37 cellular contexts compared by ENCODE assay signal in genomic region chr21:37535130-37535529, GRCh38.
"Had no signal": no experiment of that assay in that cellular context is flagged by ENCODE, and none has a peak within 500 bp of the region (broad histone marks: within the 10 kb centered on the region; RNA-seq: fewer than 3 reads in every experiment).

No MANE protein-coding gene starts in this region.

- ATAC-seq: activated CD8-positive, alpha-beta T cell treated with anti-CD3 and anti-CD28 coated beads for 36 hours; activated naive CD4-positive, alpha-beta T cell treated with anti-CD3 and anti-CD28 coated beads, Interleukin-2, amount 50 U/mL, for 72 hours; activated T-cell treated with anti-CD3 and anti-CD28 coated beads, Interleukin-2, amount 50 U/mL, for 4 hours; activated T-cell treated with anti-CD3 and anti-CD28 coated beads, Interleukin-2, amount 50 U/mL, for 72 hours; activated T-helper 17 cell treated with anti-CD3 and anti-CD28 coated beads, Interleukin-2, amount 50 U/mL, for 72 hours had no signal

- H3K4me3 ChIP-seq: adrenal gland, cardiac muscle cell had no signal

- H3K9me3 Mint-ChIP-seq: activated CD8-positive, alpha-beta T cell treated with anti-CD3 and anti-CD28 coated beads for 36 hours had no signal

- H3K9me3 ChIP-seq: adrenal gland had no signal

- H3K4me3 Mint-ChIP-seq: activated B cell treated with CpG ODN at 0.5 μM for 24 hours; activated CD4-positive, alpha-beta memory T cell treated with anti-CD3 and anti-CD28 coated beads for 36 hours; activated CD4-positive, alpha-beta T cell treated with anti-CD3 and anti-CD28 coated beads, Interleukin-2, amount 10 ng/mL, durations not matched to agents 24 days and 14 days; activated CD8-positive, alpha-beta T cell treated with anti-CD3 and anti-CD28 coated beads for 36 hours; activated naive CD4-positive, alpha-beta T cell treated with anti-CD3 and anti-CD28 coated beads for 36 hours; activated naive CD8-positive, alpha-beta T cell treated with anti-CD3 and anti-CD28 coated beads for 36 hours; activated T-cell treated with anti-CD3 and anti-CD28 coated beads, Interleukin-2, amount 50 U/mL, for 4 hours; activated T-cell treated with anti-CD3 and anti-CD28 coated beads, Interleukin-2, amount 50 U/mL, for 72 hours; activated T-helper 1 cell treated with anti-CD3 and anti-CD28 coated beads, Interleukin-12 subunit alpha, Interleukin-12 subunit beta, Interleukin-2, Interleukin-4 antibody, amounts not matched to agents 30 ng/mL and 10 ng/mL and 1 ng/mL, durations not matched to agents 14 hours and 24 hours and 36 hours; activated T-helper 17 cell treated with anti-CD3 and anti-CD28 coated beads, Interleukin-2, amount 50 U/mL, for 72 hours; brain; central memory CD8-positive, alpha-beta T cell; T-helper 1 cell treated with Interleukin-12 subunit alpha and Interleukin-12 subunit beta and Interleukin-4 antibody, amounts not matched to agents 30 μg/mL and 1 μg/mL, for 36 hours; T-helper 2 cell treated with Interferon-gamma antibody and Interleukin-4, amounts not matched to agents 5 μg/mL and 100 μg/mL, for 36 hours had no signal

- H3K27me3 ChIP-seq: adrenal gland, cardiac muscle cell had no signal

- DNase-seq: activated B cell treated with CpG ODN at 0.5 μM for 24 hours; activated CD4-positive, alpha-beta memory T cell treated with anti-CD3 and anti-CD28 coated beads for 36 hours; activated CD4-positive, alpha-beta T cell treated with anti-CD3 and anti-CD28 coated beads for 4 hours; activated CD4-positive, alpha-beta T cell treated with anti-CD3 and anti-CD28 coated beads, Interleukin-2, amount 10 ng/mL, durations not matched to agents 24 days and 14 days; activated CD4-positive, alpha-beta T cell treated with anti-CD3 and anti-CD28 coated beads, Interleukin-2, amount 50 U/mL, for 1 hour; activated CD4-positive, alpha-beta T cell treated with anti-CD3 and anti-CD28 coated beads, Interleukin-2, amount 50 U/mL, for 4 hours; activated CD4-positive, CD25-positive, alpha-beta regulatory T cell treated with anti-CD3 and anti-CD28 coated beads, Interleukin-2, amount 50 U/mL, for 72 hours; activated CD8-positive, alpha-beta memory T cell treated with anti-CD3 and anti-CD28 coated beads, Interleukin-2, amount 50 U/mL, for 4 hours; activated CD8-positive, alpha-beta T cell treated with anti-CD3 and anti-CD28 coated beads for 36 hours; activated effector memory CD4-positive, alpha-beta T cell treated with anti-CD3 and anti-CD28 coated beads, Interleukin-2, amount 50 U/mL, for 16 hours; activated gamma-delta T cell treated with Interleukin-2 at 50 U/mL for 16 hours; activated naive CD4-positive, alpha-beta T cell; activated naive CD4-positive, alpha-beta T cell treated with anti-CD3 and anti-CD28 coated beads for 36 hours; activated naive CD4-positive, alpha-beta T cell treated with anti-CD3 and anti-CD28 coated beads, Interleukin-2, amount 50 U/mL, for 16 hours; activated naive CD8-positive, alpha-beta T cell treated with anti-CD3 and anti-CD28 coated beads for 36 hours; activated T-cell treated with anti-CD3 and anti-CD28 coated beads for 4 hours; activated T-cell treated with anti-CD3 and anti-CD28 coated beads, Interleukin-2, amount 50 U/mL, for 1 hour; activated T-cell treated with anti-CD3 and anti-CD28 coated beads, Interleukin-2, amount 50 U/mL, for 4 hours; activated T-cell treated with anti-CD3 and anti-CD28 coated beads, Interleukin-2, amount 50 U/mL, for 72 hours; amniotic stem cell; caudate nucleus; cerebellar nuclear complex; T-helper 1 cell; T-helper 2 cell; T-helper 9 cell had no signal

- H3K4me1 ChIP-seq: adrenal gland had no signal

- H3K27ac Mint-ChIP-seq: activated B cell treated with CpG ODN at 0.5 μM for 24 hours; activated CD4-positive, alpha-beta memory T cell treated with anti-CD3 and anti-CD28 coated beads for 36 hours; activated CD4-positive, alpha-beta T cell treated with anti-CD3 and anti-CD28 coated beads, Interleukin-2, amount 10 ng/mL, durations not matched to agents 24 days and 14 days; activated CD8-positive, alpha-beta T cell treated with anti-CD3 and anti-CD28 coated beads for 36 hours; activated naive CD4-positive, alpha-beta T cell treated with anti-CD3 and anti-CD28 coated beads for 36 hours; activated naive CD8-positive, alpha-beta T cell treated with anti-CD3 and anti-CD28 coated beads for 36 hours; activated T-cell treated with anti-CD3 and anti-CD28 coated beads, Interleukin-2, amount 50 U/mL, for 72 hours; activated T-helper 1 cell treated with anti-CD3 and anti-CD28 coated beads, Interleukin-12 subunit alpha, Interleukin-12 subunit beta, Interleukin-2, Interleukin-4 antibody, amounts not matched to agents 30 ng/mL and 10 ng/mL and 1 ng/mL, durations not matched to agents 14 hours and 24 hours and 36 hours; activated T-helper 17 cell treated with anti-CD3 and anti-CD28 coated beads, Interleukin-2, amount 50 U/mL, for 72 hours; brain; T-helper 1 cell treated with Interleukin-12 subunit alpha and Interleukin-12 subunit beta and Interleukin-4 antibody, amounts not matched to agents 30 μg/mL and 1 μg/mL, for 36 hours; T-helper 2 cell treated with Interferon-gamma antibody and Interleukin-4, amounts not matched to agents 5 μg/mL and 100 μg/mL, for 36 hours had no signal

- FAIRE-seq: bronchial epithelial cell, TTC549 had no signal

- H3K4me1 Mint-ChIP-seq: activated CD4-positive, alpha-beta T cell treated with anti-CD3 and anti-CD28 coated beads, Interleukin-2, amount 10 ng/mL, durations not matched to agents 24 days and 14 days; activated naive CD8-positive, alpha-beta T cell treated with anti-CD3 and anti-CD28 coated beads for 36 hours; activated T-helper 17 cell treated with anti-CD3 and anti-CD28 coated beads, Interleukin-2, amount 50 U/mL, for 72 hours; central memory CD8-positive, alpha-beta T cell had no signal

- H3K27ac ChIP-seq: adrenal gland, VCaP had no signal

- H3K36me3 Mint-ChIP-seq: activated CD4-positive, alpha-beta memory T cell treated with anti-CD3 and anti-CD28 coated beads for 36 hours; brain had no signal

- H3K36me3 ChIP-seq: adrenal gland, cardiac muscle cell had no signal
